ENCODE assay signal across 8 cellular contexts in genomic region chr14:39265032-39265431, GRCh38. TPM values are rescaled to one million over a fixed set of nuclear protein-coding genes. Genes with fewer than 3 reads are reported as not detected.
DNase-seq lines count a peak whose midpoint lies in the region; ATAC-seq and TF ChIP-seq lines count a peak whose summit lies in the region.

No MANE protein-coding gene starts in this region.

- H3K27ac Mint-ChIP-seq in activated naive CD4-positive, alpha-beta T cell treated with anti-CD3 and anti-CD28 coated beads for 36 hours: no peak overlapping the region

- intact Hi-C loops in OCI-LY7 (cut with micrococcal nuclease; ENCODE audit: unreplicated experiment): loop anchor here (5.0 kb wide), 1 partner anchor 163 kb away; the partner anchor contains the start of gene SEC23A
- intact Hi-C loops in activated naive CD4-positive, alpha-beta T cell treated with anti-CD3 and anti-CD28 coated beads for 36 hours (cut with micrococcal nuclease): loop anchor here (5.0 kb wide), 2 partner anchors 182 to 1668 kb away; partner anchors contain the start of genes FOXA1 and TTC6

- H3K27ac ChIP-seq in OCI-LY7 (ENCODE audit: low read depth, low read length, poor library complexity, severe bottlenecking) (no peak overlapping the region), subcutaneous abdominal adipose tissue (ENCODE audit: low read depth, low read length) (peak overlapping the region; percentile 94)

- no peak for DNase-seq in activated T-cell treated with anti-CD3 and anti-CD28 coated beads, Interleukin-2, amount 50 U/mL, for 4 hours
- no peak for DNase-seq in activated T-cell treated with anti-CD3 and anti-CD28 coated beads for 4 hours
- DNase-seq in OCI-LY7 (ENCODE audit: low spot score): peak; percentile 44
- peak; percentile 62 for DNase-seq in fibroblast of the aortic adventitia (ENCODE audit: low read depth)
- DNase-seq in activated effector memory CD4-positive, alpha-beta T cell treated with Interleukin-2 at 50 U/mL for 16 hours: no peak
- DNase-seq in stimulated activated CD4-positive, alpha-beta T cell treated with anti-CD3 and anti-CD28 coated beads, Interleukin-15, amount 100 ng/mL, for 24 hours: no peak
- DNase-seq in activated naive CD4-positive, alpha-beta T cell treated with anti-CD3 and anti-CD28 coated beads for 36 hours: no peak

- no TSS peak for BruUV-seq in OCI-LY7 (replicated peaks; lab: Mats Ljungman, UMichigan)

- H3K9ac ChIP-seq in subcutaneous abdominal adipose tissue (ENCODE audit: low read length in 5 of 5): peak overlapping the region in 2 of 5 donors; percentile 4 to 20

- H3K9me3 Mint-ChIP-seq in activated T-cell treated with anti-CD3 and anti-CD28 coated beads, Interleukin-2, amount 50 U/mL, for 4 hours: peaks cover 4% of the 10 kb centered on the region
- H3K9me3 Mint-ChIP-seq in activated naive CD4-positive, alpha-beta T cell treated with anti-CD3 and anti-CD28 coated beads for 36 hours: peaks cover 13% of the 10 kb centered on the region

- H3K4me3 ChIP-seq in OCI-LY7 (ENCODE audit: low read depth, low read length, poor library complexity, severe bottlenecking): peak overlapping the region; percentile 88
- peak overlapping the region; percentile 96 for H3K4me3 ChIP-seq in fibroblast of the aortic adventitia (ENCODE audit: low read depth, low read length)
- peak overlapping the region in 2 of 5 donors; percentile 2 to 98 for H3K4me3 ChIP-seq in subcutaneous abdominal adipose tissue (ENCODE audit: low read depth in 1 of 5, low read length in 5 of 5)

- H3K4me1 Mint-ChIP-seq in activated T-cell treated with anti-CD3 and anti-CD28 coated beads, Interleukin-2, amount 50 U/mL, for 4 hours (ENCODE audit: low read depth): peaks cover 30% of the 10 kb centered on the region
- peaks cover 28% of the 10 kb centered on the region for H3K4me1 Mint-ChIP-seq in activated naive CD4-positive, alpha-beta T cell treated with anti-CD3 and anti-CD28 coated beads for 36 hours (ENCODE audit: low read depth)

- H3K4me1 ChIP-seq in OCI-LY7 (ENCODE audit: insufficient read depth, low read length, poor library complexity, severe bottlenecking) (peaks cover 28% of the 10 kb centered on the region), subcutaneous abdominal adipose tissue (ENCODE audit: control insufficient read depth in 5 of 5, insufficient read depth in 5 of 5, low read length in 5 of 5) (peaks cover 0 to 31% (median 25%) of the 10 kb centered on the region in 5 donors)

- H3K9me3 ChIP-seq in OCI-LY7 (ENCODE audit: low read length) (0 out of 2 replicates have a peak, but pooled peaks cover 5% of the 10 kb centered on the region), subcutaneous abdominal adipose tissue (ENCODE audit: control insufficient read depth in 5 of 5, low read length in 5 of 5) (no peaks in the 10 kb centered on the region)

- H3K27me3 Mint-ChIP-seq in activated T-cell treated with anti-CD3 and anti-CD28 coated beads, Interleukin-2, amount 50 U/mL, for 4 hours (ENCODE audit: low read depth): no peaks in the 10 kb centered on the region
- no peaks in the 10 kb centered on the region for H3K27me3 Mint-ChIP-seq in activated naive CD4-positive, alpha-beta T cell treated with anti-CD3 and anti-CD28 coated beads for 36 hours (ENCODE audit: low read depth)

- peak overlapping the region; percentile 94 for H3K4me2 ChIP-seq in OCI-LY7 (ENCODE audit: low read length)

- H3K79me2 ChIP-seq in OCI-LY7 (ENCODE audit: insufficient read depth, low read depth, low read length): peaks cover 35% of the 10 kb centered on the region

- CTCF ChIA-PET in OCI-LY7 (lab: Charles Lee; ENCODE audit: unreplicated experiment): no interaction called here
- CTCF ChIA-PET in activated naive CD4-positive, alpha-beta T cell treated with anti-CD3 and anti-CD28 coated beads for 36 hours (lab: Charles Lee): interaction anchor here (0.5 to 1.3 kb wide), 4 partner anchors 33 to 1473 kb away, joined by 3 to 4 read pairs (median 3); no protein-coding TSS in a partner anchor

- TF ChIP-seq CTCF in OCI-LY7 (conservative IDR thresholded peaks at IDR 0.05; ENCODE audit: low read length) (no peak), fibroblast of the aortic adventitia (IDR thresholded peaks at IDR 0.05; ENCODE audit: insufficient read depth, low read length) (no peak)

- peaks cover 7% of the 10 kb centered on the region; the same call in 1 of the 2 replicates for H4K20me1 ChIP-seq in OCI-LY7 (ENCODE audit: insufficient read depth, low read length)

- peak overlapping the region; percentile 41; the same call in 1 of the 2 replicates for H2AFZ ChIP-seq in OCI-LY7 (ENCODE audit: low read length)

- peak overlapping the region; percentile 63 for H3K4me3 Mint-ChIP-seq in activated T-cell treated with anti-CD3 and anti-CD28 coated beads, Interleukin-2, amount 50 U/mL, for 4 hours
- no peak overlapping the region for H3K4me3 Mint-ChIP-seq in activated naive CD4-positive, alpha-beta T cell treated with anti-CD3 and anti-CD28 coated beads for 36 hours

- no peaks in the 10 kb centered on the region for H3K9me2 ChIP-seq in OCI-LY7 (ENCODE audit: insufficient read depth, low read length)

- POLR2A ChIA-PET in OCI-LY7 (lab: Charles Lee): interaction anchor here (0.7 to 5.6 kb wide), 6 partner anchors 8 to 168 kb away, joined by 3 to 35 read pairs (median 4); partner anchors contain the start of gene FBXO33

- H3K36me3 ChIP-seq in OCI-LY7 (ENCODE audit: insufficient read depth, low read length) (no peaks in the 10 kb centered on the region; the same call in 1 of the 2 replicates), subcutaneous abdominal adipose tissue (ENCODE audit: control insufficient read depth in 5 of 5, insufficient read depth in 5 of 5, low read length in 5 of 5) (no peaks in the 10 kb centered on the region)

- H3K36me3 Mint-ChIP-seq in activated T-cell treated with anti-CD3 and anti-CD28 coated beads, Interleukin-2, amount 50 U/mL, for 4 hours (ENCODE audit: insufficient read depth): no peaks in the 10 kb centered on the region
- no peaks in the 10 kb centered on the region for H3K36me3 Mint-ChIP-seq in activated naive CD4-positive, alpha-beta T cell treated with anti-CD3 and anti-CD28 coated beads for 36 hours (ENCODE audit: low read depth)

- no peaks in the 10 kb centered on the region for H3K27me3 ChIP-seq in subcutaneous abdominal adipose tissue (ENCODE audit: control insufficient read depth in 5 of 5, insufficient read depth in 4 of 5, low read length in 5 of 5)

- ATAC-seq in activated T-cell treated with anti-CD3 and anti-CD28 coated beads, Interleukin-2, amount 50 U/mL, for 4 hours: no peak

RNA-seq across cellular contexts. Expression of gene MIA2, which starts 31.3 kb away (rescaled TPM):
- total RNA-seq in activated T-cell treated with anti-CD3 and anti-CD28 coated beads, Interleukin-2, amount 50 U/mL, for 4 hours: 10 to 100 TPM; 14.7 to 19.7 (median 14.8) TPM
- total RNA-seq in OCI-LY7 (2014; rRNA removed; shearing (Covaris generic)): 16.9 and 20.2 TPM in 2 replicates
- total RNA-seq in OCI-LY7 (2022) (28.3 and 34.4 TPM in 2 replicates), fibroblast of the aortic adventitia (ENCODE audit: low replicate concordance) (20.4 and 121 TPM in 2 replicates)
- 10 to 100 TPM; 19.9 to 20.9 TPM for total RNA-seq in activated naive CD4-positive, alpha-beta T cell treated with anti-CD3 and anti-CD28 coated beads for 36 hours

Comparison
In these comparisons a context has a peak if more than half of its experiments do, and no peak if none do; other contexts are left out.
1. DNase-seq: peak in OCI-LY7 (single experiment) and fibroblast of the aortic adventitia (single experiment); none in activated T-cell treated with anti-CD3 and anti-CD28 coated beads, Interleukin-2, amount 50 U/mL, for 4 hours (single experiment), activated T-cell treated with anti-CD3 and anti-CD28 coated beads for 4 hours (single experiment), activated effector memory CD4-positive, alpha-beta T cell treated with Interleukin-2 at 50 U/mL for 16 hours (single experiment), stimulated activated CD4-positive, alpha-beta T cell treated with anti-CD3 and anti-CD28 coated beads, Interleukin-15, amount 100 ng/mL, for 24 hours (single experiment) and activated naive CD4-positive, alpha-beta T cell treated with anti-CD3 and anti-CD28 coated beads for 36 hours (single experiment).